Comparison of ENCODE assay signal across 9 cellular contexts in the genomic region with DNA sequence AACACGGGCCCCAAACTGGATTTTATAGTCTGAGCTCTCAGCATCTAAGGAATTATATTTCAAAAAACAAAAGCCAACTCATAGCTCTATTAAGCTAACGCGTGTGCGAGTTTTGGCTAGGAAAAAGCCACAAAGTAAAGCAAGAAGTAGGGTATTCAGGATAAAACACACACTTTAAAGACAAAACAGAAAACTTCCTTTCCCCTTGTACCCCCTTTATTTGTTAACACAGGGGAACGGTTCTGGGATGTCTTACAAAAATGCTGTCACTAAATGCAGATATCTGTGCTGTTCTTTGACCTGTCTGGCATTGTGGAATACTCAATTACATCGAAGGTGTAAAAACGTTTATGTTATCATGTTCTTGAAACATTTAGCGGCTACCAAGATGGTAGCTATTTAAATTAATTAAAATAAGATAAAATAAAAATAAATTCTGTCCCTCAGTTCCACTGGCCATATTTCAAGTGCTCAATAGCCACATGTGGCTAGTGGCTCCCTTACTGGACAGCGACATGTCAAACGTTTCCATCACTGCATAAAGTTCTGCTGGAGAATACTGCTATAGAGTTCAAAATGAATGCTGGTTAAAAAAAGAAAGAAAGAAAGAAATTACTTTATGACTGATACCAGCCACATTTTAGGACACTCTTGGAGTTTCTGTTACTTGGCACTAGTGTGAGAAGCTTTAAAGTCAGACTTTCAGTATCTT. TPM values are rescaled to one million over a fixed set of nuclear protein-coding genes. Genes with fewer than 3 reads are reported as not detected.
DNase-seq lines count a peak whose midpoint lies in the region; ATAC-seq, FAIRE-seq and TF ChIP-seq lines count a peak whose summit lies in the region.
"Had no signal": no experiment of that assay in that cellular context is flagged by ENCODE, and none has a peak within 500 bp of the region (broad histone marks: within the 10 kb centered on the region; RNA-seq: fewer than 3 reads in every experiment).

No MANE protein-coding gene starts in this region.

- POLR2A ChIA-PET in A673 (lab: Charles Lee; ENCODE audit: low non-redundant PET), result no interaction called here

- H3K27ac Mint-ChIP-seq in natural killer cell treated with Interleukin-12 subunit alpha and Interleukin-12 subunit beta and Interleukin-15 and Interleukin-18, amount 100 ng/mL, for 72 hours, result no peak overlapping the region

- CTCF ChIA-PET in A673 (lab: Charles Lee), result no interaction called here

- H3K36me3 ChIP-seq in A673 (ENCODE audit: insufficient read depth, low read length, poor library complexity, severe bottlenecking) (no peaks in the 10 kb centered on the region), ectodermal cell (ENCODE audit: control insufficient read depth, insufficient read depth, low read length) (no peaks in the 10 kb centered on the region)

- no peak for TF ChIP-seq POLR2A in GM12892 (IDR thresholded peaks at IDR 0.05; ENCODE audit: low read depth, low read length)

- H3K4me1 Mint-ChIP-seq in natural killer cell treated with Interleukin-12 subunit alpha and Interleukin-12 subunit beta and Interleukin-15 and Interleukin-18, amount 100 ng/mL, for 72 hours (ENCODE audit: low read depth in 2 of 2), result peaks cover 5 to 6% of the 10 kb centered on the region in 2 donors

- no peak overlapping the region for H3K27ac ChIP-seq in A673 (ENCODE audit: low read depth, low read length, poor library complexity, severe bottlenecking)
- H3K27ac ChIP-seq in ectodermal cell (ENCODE audit: insufficient read depth, low read depth, low read length, poor library complexity, severe bottlenecking), result no peak overlapping the region

- H3K4me3 Mint-ChIP-seq in natural killer cell treated with Interleukin-12 subunit alpha and Interleukin-12 subunit beta and Interleukin-15 and Interleukin-18, amount 100 ng/mL, for 72 hours, result peak overlapping the region; percentile 75

- H3K9me3 ChIP-seq in A673 (ENCODE audit: low read depth, low read length, poor library complexity, severe bottlenecking), result no peaks in the 10 kb centered on the region
- no peaks in the 10 kb centered on the region for H3K9me3 ChIP-seq in ectodermal cell (ENCODE audit: control insufficient read depth, low read length)

- intact Hi-C loops in A673 (cut with micrococcal nuclease; ENCODE audit: unreplicated experiment), result no loop called here

- no peak for FAIRE-seq in GM12892 (lab: Jason Lieb, UNC)

- H3K27me3 ChIP-seq in A673 (replicated peaks; ENCODE audit: insufficient read depth, low read depth, low read length, poor library complexity) (peaks cover 8% of the 10 kb centered on the region), ectodermal cell (ENCODE audit: control insufficient read depth, insufficient read depth, low read length, poor library complexity, severe bottlenecking) (peaks cover 52% of the 10 kb centered on the region)

- peaks cover 24 to 26% of the 10 kb centered on the region in 2 donors for H3K27me3 Mint-ChIP-seq in natural killer cell treated with Interleukin-12 subunit alpha and Interleukin-12 subunit beta and Interleukin-15 and Interleukin-18, amount 100 ng/mL, for 72 hours

- H3K36me3 Mint-ChIP-seq in natural killer cell treated with Interleukin-12 subunit alpha and Interleukin-12 subunit beta and Interleukin-15 and Interleukin-18, amount 100 ng/mL, for 72 hours, result no peaks in the 10 kb centered on the region

- H3K4me3 ChIP-seq in A673 (ENCODE audit: low read depth, low read length, poor library complexity, severe bottlenecking), result peak overlapping the region; percentile 38
- H3K4me3 ChIP-seq in ectodermal cell (ENCODE audit: insufficient read depth, low read depth, low read length), result peak overlapping the region; percentile 40

- BruUV-seq in A673 (replicated peaks; lab: Mats Ljungman, UMichigan), result no TSS peak

- H3K9me3 Mint-ChIP-seq in natural killer cell treated with Interleukin-12 subunit alpha and Interleukin-12 subunit beta and Interleukin-15 and Interleukin-18, amount 100 ng/mL, for 72 hours, result no peaks in the 10 kb centered on the region

- DNase-seq in A673 (ENCODE audit: low spot score), result no peak
- DNase-seq in KG1 (lab: John Stamatoyannopoulos, UW), result peak; percentile 17
- no peak for DNase-seq in natural killer cell treated with Interleukin-12 subunit alpha and Interleukin-12 subunit beta and Interleukin-15 and Interleukin-18, amount 100 ng/mL, for 72 hours (ENCODE audit: low spot score)
- no peak for DNase-seq in GM12892 (ENCODE audit: insufficient read length)
- no peak for DNase-seq in activated CD8-positive, alpha-beta memory T cell treated with anti-CD3 and anti-CD28 coated beads, Interleukin-2, amount 50 U/mL, for 48 hours
- DNase-seq: NCI-H2107 had no signal

- TF ChIP-seq CTCF in A673 (conservative IDR thresholded peaks at IDR 0.05; ENCODE audit: low read depth, low read length), result no peak

- no peak for ATAC-seq in natural killer cell treated with Interleukin-12 subunit alpha and Interleukin-12 subunit beta and Interleukin-15 and Interleukin-18, amount 100 ng/mL, for 72 hours
- ATAC-seq in GM21737 (IDR thresholded peaks at IDR 0.05; ENCODE audit: unreplicated experiment) (no peak), GM21576 (IDR thresholded peaks at IDR 0.05; ENCODE audit: unreplicated experiment) (no peak)

- H3K4me1 ChIP-seq in A673 (ENCODE audit: insufficient read depth, low read length, poor library complexity, severe bottlenecking), result no peaks in the 10 kb centered on the region
- no peaks in the 10 kb centered on the region for H3K4me1 ChIP-seq in ectodermal cell (ENCODE audit: control insufficient read depth, insufficient read depth, low read length)

- 72 to 76% methylated on average over 9 of the region's 10 CpGs for WGBS in ectodermal cell, 2 experiments

RNA-seq across cellular contexts. Expression of gene MEF2C, which starts 7.2 kb away (rescaled TPM):
- 2.0 and 3.6 TPM in 2 replicates for total RNA-seq in A673 (2021)
- polyA plus RNA-seq in ectodermal cell (2013, experiment 1 of 4), result 3.6 TPM
- 3.5 TPM for polyA plus RNA-seq in ectodermal cell (2013, experiment 2 of 4)
- polyA plus RNA-seq in ectodermal cell (2013, experiment 3 of 4), result 2.1 TPM
- 3.0 TPM for polyA plus RNA-seq in ectodermal cell (2013, experiment 4 of 4)
- 1 to 10 TPM; 3.3 to 3.5 TPM for total RNA-seq in natural killer cell treated with Interleukin-12 subunit alpha and Interleukin-12 subunit beta and Interleukin-15 and Interleukin-18, amount 100 ng/mL, for 72 hours
- 207 TPM for polyA plus RNA-seq in GM12892 (2012; ENCODE audit: missing spikeins)
